ENCODE assay signal across 1 cellular context in genomic region chr17:80883831-80884735, GRCh38.
TF ChIP-seq lines count a peak whose summit lies in the region.

No MANE protein-coding gene starts in this region.

TF ChIP-seq in HepG2, 621 proteins besides CTCF, POLR2A, EP300 and RAD21 (continued from another document):
- no peak for TF ChIP-seq RERE (CRISPR knock-in tag; IDR thresholded peaks at IDR 0.05; ENCODE audit: low read depth)
- TF ChIP-seq DRAP1 (CRISPR knock-in tag; IDR thresholded peaks at IDR 0.05): no peak
- no peak for TF ChIP-seq ZNF24 (IDR thresholded peaks at IDR 0.05)
- no peak for TF ChIP-seq ZNF414 (CRISPR knock-in tag; IDR thresholded peaks at IDR 0.05)
- no peak for TF ChIP-seq ZBTB8A (CRISPR knock-in tag; IDR thresholded peaks at IDR 0.05; ENCODE audit: borderline replicate concordance, low read depth)
- no peak for TF ChIP-seq ZNF34 (CRISPR knock-in tag; IDR thresholded peaks at IDR 0.05; ENCODE audit: borderline replicate concordance)
- peak; percentile 74 for TF ChIP-seq ZBTB38 (CRISPR knock-in tag; IDR thresholded peaks at IDR 0.05)
- no peak for TF ChIP-seq ZNF260 (CRISPR knock-in tag; IDR thresholded peaks at IDR 0.05; ENCODE audit: borderline replicate concordance, low read depth)
- TF ChIP-seq ATF7-NPFF (CRISPR knock-in tag; IDR thresholded peaks at IDR 0.05; ENCODE audit: low read depth): no peak
- TF ChIP-seq POGK (CRISPR knock-in tag; conservative IDR thresholded peaks at IDR 0.05): no peak
TF ChIP-seq in HepG2: peak in this region for 5.
